ENCODE assay signal across 11 cellular contexts in genomic region chr2:109242654-109243331, GRCh38.
DNase-seq lines count a peak whose midpoint lies in the region; ATAC-seq, FAIRE-seq and TF ChIP-seq lines count a peak whose summit lies in the region.
"Had no signal": no experiment of that assay in that cellular context is flagged by ENCODE, and none has a peak within 500 bp of the region (broad histone marks: within the 10 kb centered on the region; RNA-seq: fewer than 3 reads in every experiment).

No MANE protein-coding gene starts in this region.

- H3K4me3 Mint-ChIP-seq in activated naive CD8-positive, alpha-beta T cell treated with anti-CD3 and anti-CD28 coated beads, Interleukin-2, amount 10 ng/mL, durations not matched to agents 7 days and 5 days, result no peak overlapping the region
- no peak overlapping the region for H3K4me3 Mint-ChIP-seq in activated naive CD8-positive, alpha-beta T cell treated with anti-CD3 and anti-CD28 coated beads, Interleukin-2, amount 50 U/mL, for 24 hours

- peak overlapping the region; percentile 54 for H3K27ac ChIP-seq in duodenal mucosa (ENCODE audit: low read depth, low read length)

- peak overlapping the region; percentile 30 for H3K27ac Mint-ChIP-seq in activated naive CD8-positive, alpha-beta T cell treated with anti-CD3 and anti-CD28 coated beads, Interleukin-2, amount 10 ng/mL, durations not matched to agents 7 days and 5 days
- H3K27ac Mint-ChIP-seq in activated naive CD8-positive, alpha-beta T cell treated with anti-CD3 and anti-CD28 coated beads, Interleukin-2, amount 50 U/mL, for 24 hours, result no peak overlapping the region

- H3K4me1 ChIP-seq in duodenal mucosa (ENCODE audit: control insufficient read depth in 1 of 2, insufficient read depth in 2 of 2, low read length in 2 of 2), result peaks cover 17 to 27% of the 10 kb centered on the region in 2 donors
- peaks cover 11% of the 10 kb centered on the region for H3K4me1 ChIP-seq in mucosa of descending colon (ENCODE audit: low read depth)
- H3K4me1 ChIP-seq: BE2C had no signal

- H3K36me3 Mint-ChIP-seq in activated naive CD8-positive, alpha-beta T cell treated with anti-CD3 and anti-CD28 coated beads, Interleukin-2, amount 10 ng/mL, durations not matched to agents 7 days and 5 days, result peaks cover 2% of the 10 kb centered on the region
- H3K36me3 Mint-ChIP-seq in activated naive CD8-positive, alpha-beta T cell treated with anti-CD3 and anti-CD28 coated beads, Interleukin-2, amount 50 U/mL, for 24 hours (ENCODE audit: low read depth), result no peaks in the 10 kb centered on the region

- POLR2A ChIA-PET in activated naive CD8-positive, alpha-beta T cell treated with anti-CD3 and anti-CD28 coated beads, Interleukin-2, amount 10 ng/mL, durations not matched to agents 7 days and 5 days (lab: Charles Lee), result no interaction called here

- TF ChIP-seq CTCF in mucosa of descending colon (IDR thresholded peaks at IDR 0.05), result no peak

- H3K4me1 Mint-ChIP-seq in activated naive CD8-positive, alpha-beta T cell treated with anti-CD3 and anti-CD28 coated beads, Interleukin-2, amount 10 ng/mL, durations not matched to agents 7 days and 5 days, result peaks cover 12% of the 10 kb centered on the region
- peaks cover 16% of the 10 kb centered on the region for H3K4me1 Mint-ChIP-seq in activated naive CD8-positive, alpha-beta T cell treated with anti-CD3 and anti-CD28 coated beads, Interleukin-2, amount 50 U/mL, for 24 hours

- H3K36me3 ChIP-seq in duodenal mucosa (ENCODE audit: control insufficient read depth in 1 of 2, insufficient read depth in 2 of 2, low read length in 2 of 2) (no peaks in the 10 kb centered on the region), mucosa of descending colon (ENCODE audit: low read depth) (no peaks in the 10 kb centered on the region)
- H3K36me3 ChIP-seq: BE2C had no signal

- no peaks in the 10 kb centered on the region for H3K27me3 Mint-ChIP-seq in activated naive CD8-positive, alpha-beta T cell treated with anti-CD3 and anti-CD28 coated beads, Interleukin-2, amount 10 ng/mL, durations not matched to agents 7 days and 5 days
- no peaks in the 10 kb centered on the region for H3K27me3 Mint-ChIP-seq in activated naive CD8-positive, alpha-beta T cell treated with anti-CD3 and anti-CD28 coated beads, Interleukin-2, amount 50 U/mL, for 24 hours

- H3K4me3 ChIP-seq in duodenal mucosa (ENCODE audit: low read depth in 1 of 2, low read length in 2 of 2) (no peak overlapping the region), mucosa of descending colon (no peak overlapping the region)

- H3K9ac ChIP-seq in duodenal mucosa (ENCODE audit: low read depth in 1 of 2, low read length in 2 of 2), result no peak overlapping the region

- FAIRE-seq in urothelium cell line (lab: Jason Lieb, UNC), result no peak

- no peaks in the 10 kb centered on the region for H3K9me3 Mint-ChIP-seq in activated naive CD8-positive, alpha-beta T cell treated with anti-CD3 and anti-CD28 coated beads, Interleukin-2, amount 10 ng/mL, durations not matched to agents 7 days and 5 days
- H3K9me3 Mint-ChIP-seq in activated naive CD8-positive, alpha-beta T cell treated with anti-CD3 and anti-CD28 coated beads, Interleukin-2, amount 50 U/mL, for 24 hours, result no peaks in the 10 kb centered on the region

- no peaks in the 10 kb centered on the region for H3K27me3 ChIP-seq in duodenal mucosa (ENCODE audit: control insufficient read depth in 1 of 2, insufficient read depth in 2 of 2, low read length in 2 of 2)
- H3K27me3 ChIP-seq: BE2C had no signal

- no peak for ATAC-seq in activated naive CD8-positive, alpha-beta T cell treated with anti-CD3 and anti-CD28 coated beads, Interleukin-2, amount 10 ng/mL, durations not matched to agents 7 days and 5 days (ENCODE audit: low read depth)
- no peak for ATAC-seq in activated naive CD8-positive, alpha-beta T cell treated with anti-CD3 and anti-CD28 coated beads, Interleukin-2, amount 50 U/mL, for 24 hours
- ATAC-seq in mucosa of descending colon (peak; percentile 28), GM21390 (IDR thresholded peaks at IDR 0.05; ENCODE audit: unreplicated experiment) (no peak)
- ATAC-seq: activated CD4-positive, CD25-positive, alpha-beta regulatory T cell treated with anti-CD3 and anti-CD28 coated beads, Interleukin-2, amount 50 U/mL, for 24 hours had no signal

- no peak for DNase-seq in activated naive CD8-positive, alpha-beta T cell treated with anti-CD3 and anti-CD28 coated beads, Interleukin-2, amount 10 ng/mL, durations not matched to agents 7 days and 5 days
- no peak for DNase-seq in activated naive CD8-positive, alpha-beta T cell treated with anti-CD3 and anti-CD28 coated beads, Interleukin-2, amount 50 U/mL, for 24 hours
- DNase-seq in mucosa of descending colon, result no peak
- peak; percentile 68 for DNase-seq in urothelium cell line (ENCODE audit: low spot score)
- DNase-seq in LoVo (ENCODE audit: low spot score), result no peak
- DNase-seq in ureter (ENCODE audit: low spot score), result no peak
- DNase-seq: BE2C, NCI-H1092 treated with DMSO at 0.1 percent for 48 hours had no signal

- intact Hi-C loops in mucosa of descending colon (cut with DNase I, micrococcal nuclease), result no loop called here

- H3K9me3 ChIP-seq in duodenal mucosa (ENCODE audit: control insufficient read depth in 1 of 2, low read length in 2 of 2) (no peaks in the 10 kb centered on the region), mucosa of descending colon (no peaks in the 10 kb centered on the region)
- H3K9me3 ChIP-seq: BE2C had no signal
